In genomic region chr15:45611305-45611704, GRCh38 we compare ENCODE assay signal across 8 cellular contexts.
DNase-seq lines count a peak whose midpoint lies in the region; ATAC-seq, FAIRE-seq and TF ChIP-seq lines count a peak whose summit lies in the region.

No MANE protein-coding gene starts in this region.

- no peak for ATAC-seq in HG02588 (IDR thresholded peaks at IDR 0.05; ENCODE audit: unreplicated experiment)
- ATAC-seq in HG02840 (IDR thresholded peaks at IDR 0.05; ENCODE audit: low FRiP score, unreplicated experiment), result no peak

- no peak for DNase-seq in AG09319 (ENCODE audit: extremely low read depth, low read depth)
- DNase-seq in GM20000 (ENCODE audit: low spot score), result no peak
- DNase-seq in kidney tubule cell (ENCODE audit: low spot score), result peak; percentile 35
- no peak for DNase-seq in NCI-H1092 treated with DMSO at 0.1 percent for 48 hours (lab: John Stamatoyannopoulos, UW)
- no peak for DNase-seq in activated T-cell treated with anti-CD3 and anti-CD28 coated beads for 4 hours

- TF ChIP-seq CTCF in AG09319 (IDR thresholded peaks at IDR 0.05; ENCODE audit: low read depth, low read length) (peak; percentile 41), GM20000 (IDR thresholded peaks at IDR 0.05; ENCODE audit: extremely low read depth, missing control alignments) (peak; percentile 26)

- FAIRE-seq in TTC549 (lab: Jason Lieb, UNC), result peak; percentile 13
